Comparison of ENCODE assay signal across 7 cellular contexts in the genomic region with DNA sequence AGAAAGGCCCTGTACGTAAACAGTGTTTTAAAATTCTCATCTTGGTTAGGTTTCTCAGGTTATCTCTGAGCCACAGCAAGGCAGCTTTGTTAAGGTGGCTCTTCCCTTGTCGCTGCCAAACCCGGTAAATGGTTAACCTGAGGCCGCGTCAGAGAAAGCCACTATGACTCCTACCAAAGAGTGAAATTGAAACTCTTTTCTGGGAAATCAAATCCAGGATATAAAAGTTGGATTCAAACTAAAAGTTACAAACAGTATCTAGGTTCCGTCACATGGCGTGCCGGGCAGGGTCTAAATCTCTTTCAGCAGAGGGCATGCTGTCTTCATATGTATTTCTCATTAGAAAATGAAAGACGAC. TPM values are rescaled to one million over a fixed set of nuclear protein-coding genes. Genes with fewer than 3 reads are reported as not detected.
DNase-seq lines count a peak whose midpoint lies in the region; ATAC-seq and TF ChIP-seq lines count a peak whose summit lies in the region.

No MANE protein-coding gene starts in this region.

- H3K36me3 ChIP-seq in HCT116 (ENCODE audit: control insufficient read depth in 1 of 2, insufficient read depth in 2 of 2, low read length in 2 of 2) (no peaks in the 10 kb centered on the region), MM.1S (replicated peaks; ENCODE audit: insufficient read depth, low read length) (no peaks in the 10 kb centered on the region), neural progenitor cell (no peaks in the 10 kb centered on the region), transverse colon (no peaks in the 10 kb centered on the region)

- TF ChIP-seq POLR2A in GM18505 (IDR thresholded peaks at IDR 0.05; ENCODE audit: borderline replicate concordance, extremely low read depth, insufficient read depth, insufficient read length) (no peak), HCT116 (IDR thresholded peaks at IDR 0.05; ENCODE audit: borderline replicate concordance, extremely low read depth, insufficient read depth, insufficient read length) (no peak), transverse colon (IDR thresholded peaks at IDR 0.05) (no peak)

- H4K20me1 ChIP-seq in HCT116 (ENCODE audit: insufficient read depth): no peaks in the 10 kb centered on the region
- no peaks in the 10 kb centered on the region for H4K20me1 ChIP-seq in MM.1S (ENCODE audit: insufficient read depth, low read length)
- no peaks in the 10 kb centered on the region for H4K20me1 ChIP-seq in neural progenitor cell (ENCODE audit: low read depth)

- H3K9me3 ChIP-seq in HCT116 (ENCODE audit: control insufficient read depth in 1 of 2, insufficient read depth in 1 of 2, low read depth in 1 of 2, low read length in 2 of 2) (no peaks in the 10 kb centered on the region), MM.1S (replicated peaks; ENCODE audit: insufficient read depth, low read length) (no peaks in the 10 kb centered on the region), neural progenitor cell (ENCODE audit: low read depth) (no peaks in the 10 kb centered on the region), transverse colon (no peaks in the 10 kb centered on the region)

- peaks cover 6% of the 10 kb centered on the region for H3K36me3 Mint-ChIP-seq in neural progenitor cell

- H2AFZ ChIP-seq in HCT116 (ENCODE audit: low read depth, low read length, poor library complexity, severe bottlenecking) (peak overlapping the region; percentile 75), MM.1S (ENCODE audit: low read length) (peak overlapping the region; percentile 77), neural progenitor cell (replicated peaks) (peak overlapping the region; percentile 74)

- ATAC-seq in GM18505 (IDR thresholded peaks at IDR 0.05; ENCODE audit: unreplicated experiment) (peak; percentile 44), HCT116 (peak; percentile 52)

- H3K4me2 ChIP-seq in HCT116 (ENCODE audit: low read length) (peak overlapping the region; percentile 84), MM.1S (ENCODE audit: low read depth, low read length) (peak overlapping the region; percentile 89), neural progenitor cell (peak overlapping the region; percentile 82)

- in situ Hi-C loops in transverse colon (cut with MboI; ENCODE audit: low pct_ligation_motif_present in 1 of 4, low pct_unique_long_range_greater_than_20kb in 1 of 4, low sequenced_read_pairs in 3 of 4): no loop called here

- H3K4me3 Mint-ChIP-seq in neural progenitor cell: peak overlapping the region; percentile 97

- POLR2A ChIA-PET in HCT116 (lab: Charles Lee): interaction anchor here (0.6 kb wide), 1 partner anchor 1179 kb away, joined by 3 read pairs; no protein-coding TSS in a partner anchor

- H3K9me3 Mint-ChIP-seq in neural progenitor cell: peaks cover 11% of the 10 kb centered on the region

- H3K79me2 ChIP-seq in HCT116 (ENCODE audit: insufficient read depth, low read length): peaks cover 15% of the 10 kb centered on the region
- H3K79me2 ChIP-seq in MM.1S (ENCODE audit: low read length): peaks cover 22% of the 10 kb centered on the region
- H3K79me2 ChIP-seq in neural progenitor cell (ENCODE audit: low read depth): peaks cover 14% of the 10 kb centered on the region

- H3K4me1 ChIP-seq in HCT116 (ENCODE audit: control insufficient read depth in 1 of 2, insufficient read depth in 2 of 2, low read length in 2 of 2) (peaks cover 4 to 24% of the 10 kb centered on the region in 2 experiments), MM.1S (ENCODE audit: low read length) (peaks cover 18% of the 10 kb centered on the region), neural progenitor cell (peaks cover 11% of the 10 kb centered on the region), transverse colon (peaks cover 6 to 28% (median 8%) of the 10 kb centered on the region in 4 donors)

- 0% methylated on average over 4 to 9 of the region's 9 CpGs for WGBS in transverse colon (ENCODE audit: low coverage in 1 of 2), 2 donors

- H3K9me2 ChIP-seq in HCT116 (ENCODE audit: insufficient read depth) (no peaks in the 10 kb centered on the region), MM.1S (replicated peaks; ENCODE audit: insufficient read depth, low read length) (no peaks in the 10 kb centered on the region)

- H3K27ac ChIP-seq in HCT116 (ENCODE audit: low read depth, low read length): peak overlapping the region; percentile 75
- H3K27ac ChIP-seq in MM.1S (ENCODE audit: low read length): peak overlapping the region; percentile 85
- no peak overlapping the region for H3K27ac ChIP-seq in neural progenitor cell
- H3K27ac ChIP-seq in transverse colon: peak overlapping the region; percentile 90 to 97 (median 94)

- H3K4me1 Mint-ChIP-seq in neural progenitor cell: peaks cover 23% of the 10 kb centered on the region

- H3K9ac ChIP-seq in HCT116 (ENCODE audit: low read length) (peak overlapping the region; percentile 87), MM.1S (ENCODE audit: low read length) (peak overlapping the region; percentile 94), neural progenitor cell (no peak overlapping the region)

- no peak for TF ChIP-seq RAD21 in HCT116 (IDR thresholded peaks at IDR 0.05; ENCODE audit: low read depth)

- DNase-seq in HCT116 (ENCODE audit: low read depth, low spot score) (peak; percentile 28), MM.1S (no peak), fibroblast of mammary gland (ENCODE audit: low read depth) (peak; percentile 52), neural progenitor cell (ENCODE audit: low spot score) (no peak), transverse colon (peak; percentile 82)
- peak; percentile 72 for DNase-seq in activated CD8-positive, alpha-beta memory T cell treated with anti-CD3 and anti-CD28 coated beads, Interleukin-2, amount 50 U/mL, for 48 hours

- no peak; a peak in 1 of 6 replicates for TF ChIP-seq CTCF in HCT116 (IDR thresholded peaks at IDR 0.05 in 2 of 3, conservative IDR thresholded peaks at IDR 0.05 in 1 of 3; ENCODE audit: borderline replicate concordance in 1 of 3, insufficient read depth in 1 of 3, low read depth in 2 of 3, low read length in 2 of 3)
- no peak for TF ChIP-seq CTCF in MM.1S (IDR thresholded peaks at IDR 0.05; ENCODE audit: low read length)
- TF ChIP-seq CTCF in fibroblast of mammary gland (conservative IDR thresholded peaks at IDR 0.05; ENCODE audit: control insufficient read depth, insufficient read depth, low read depth, low read length): no peak
- TF ChIP-seq CTCF in neural progenitor cell (IDR thresholded peaks at IDR 0.05): no peak
- no peak for TF ChIP-seq CTCF in transverse colon (IDR thresholded peaks at IDR 0.05)

- intact Hi-C loops in HCT116 (cut with micrococcal nuclease) (loop anchor here (2.0 to 5.0 kb wide), 4 partner anchors 188 to 1447 kb away; partner anchors contain the start of genes ABCE1, ANAPC10 and ZNF827), transverse colon (cut with DNase I; ENCODE audit: low total_unique reads) (loop anchor here (10.0 kb wide), 1 partner anchor 385 kb away; no protein-coding TSS in a partner anchor)

- H3F3A ChIP-seq in MM.1S (ENCODE audit: insufficient read depth, low read length): no peaks in the 10 kb centered on the region
- peaks cover 7% of the 10 kb centered on the region for H3F3A ChIP-seq in neural progenitor cell (ENCODE audit: low read depth)

- H3K27ac Mint-ChIP-seq in neural progenitor cell: peak overlapping the region; percentile 97

- BruUV-seq in HCT116 (replicated peaks; lab: Mats Ljungman, UMichigan): TSS peak; percentile 88

- RAD21 ChIA-PET in HCT116 (lab: Charles Lee; ENCODE audit: low non-redundant PET in 1 of 2, low total read pairs in 2 of 2, uncharacterized antibody in 2 of 2, unreplicated experiment in 2 of 2): no interaction called here

- no peak for TF ChIP-seq EP300 in transverse colon (IDR thresholded peaks at IDR 0.05; ENCODE audit: low read depth)

- CTCF ChIA-PET in HCT116 (lab: Charles Lee): interaction anchor here (1.8 kb wide), 1 partner anchor 403 kb away, joined by 8 read pairs; no protein-coding TSS in a partner anchor

- H3K27me3 ChIP-seq in HCT116 (ENCODE audit: insufficient read depth, low read length): no peaks in the 10 kb centered on the region
- H3K27me3 ChIP-seq in MM.1S (replicated peaks; ENCODE audit: insufficient read depth, low read length): no peaks in the 10 kb centered on the region
- H3K27me3 ChIP-seq in neural progenitor cell: no peaks in the 10 kb centered on the region
- no peaks in the 10 kb centered on the region for H3K27me3 ChIP-seq in transverse colon

- peak overlapping the region; percentile 82 to 85 for H3K4me3 ChIP-seq in HCT116 (replicated peaks in 1 of 2; ENCODE audit: low read depth in 1 of 2, low read length in 2 of 2)
- peak overlapping the region; percentile 87 for H3K4me3 ChIP-seq in MM.1S (ENCODE audit: low read length)
- H3K4me3 ChIP-seq in fibroblast of mammary gland (ENCODE audit: control insufficient read depth, low read depth, low read length): peak overlapping the region; percentile 90
- H3K4me3 ChIP-seq in neural progenitor cell: peak overlapping the region; percentile 84
- H3K4me3 ChIP-seq in transverse colon: peak overlapping the region; percentile 29 to 83 (median 74)

- no peaks in the 10 kb centered on the region for H3K27me3 Mint-ChIP-seq in neural progenitor cell (ENCODE audit: insufficient read depth, low read depth)

TF ChIP-seq in HCT116, 20 proteins besides CTCF, POLR2A, EP300 and RAD21 (continues in another document):
- TF ChIP-seq ELF1 (IDR thresholded peaks at IDR 0.05; ENCODE audit: borderline replicate concordance, low read depth) (no peak), SIN3A (IDR thresholded peaks at IDR 0.05; ENCODE audit: low read depth) (no peak), ZFX (IDR thresholded peaks at IDR 0.05) (no peak), EZH2 (IDR thresholded peaks at IDR 0.05) (no peak), MAX (IDR thresholded peaks at IDR 0.05) (no peak)

RNA-seq across cellular contexts. Expression of gene MMAA, which starts 0.4 kb away (rescaled TPM):
- total RNA-seq in HCT116 (2021; ENCODE audit: unreplicated experiment) (3.6 TPM), neural progenitor cell (ENCODE audit: low replicate concordance) (2.0 and 2.3 TPM in 2 replicates), transverse colon (1 to 10 TPM in 3 of 4 donors, under 1 TPM in 1; 0.37 to 9.1 (median 7.9) TPM)
- polyA plus RNA-seq in HCT116 (2012): 2.3 and 2.8 TPM in 2 replicates

Comparison
In these comparisons a context has a peak if more than half of its experiments do, and no peak if none do; other contexts are left out.
1. DNase-seq: peak in HCT116 (single experiment), activated CD8-positive, alpha-beta memory T cell treated with anti-CD3 and anti-CD28 coated beads, Interleukin-2, amount 50 U/mL, for 48 hours (single experiment), fibroblast of mammary gland (single experiment) and transverse colon (single experiment); none in MM.1S (single experiment) and neural progenitor cell (single experiment).
2. Peak in every context shown above with its lines, with median percentiles within 50 percentile points of each other: H2AFZ ChIP-seq, H3K4me2 ChIP-seq and H3K4me3 ChIP-seq.